ENCODE assay signal across 26 cellular contexts in genomic region chr15:81948751-81949150, GRCh38.
DNase-seq lines count a peak whose midpoint lies in the region; ATAC-seq and TF ChIP-seq lines count a peak whose summit lies in the region.
"Had no signal": no experiment of that assay in that cellular context is flagged by ENCODE, and none has a peak within 500 bp of the region (broad histone marks: within the 10 kb centered on the region; RNA-seq: fewer than 3 reads in every experiment).

No MANE protein-coding gene starts in this region.

- no peaks in the 10 kb centered on the region for H3K9me3 ChIP-seq in CD8-positive, alpha-beta memory T cell (ENCODE audit: low read length)
- H3K9me3 ChIP-seq: BE2C, colonic mucosa, MG63, suprapubic skin had no signal

- no peak overlapping the region for H3K4me3 Mint-ChIP-seq in endothelial cell (ENCODE audit: unreplicated experiment)
- no peak overlapping the region for H3K4me3 Mint-ChIP-seq in CD8-positive, alpha-beta memory T cell
- H3K4me3 Mint-ChIP-seq: activated T-cell treated with anti-CD3 and anti-CD28 coated beads, Interleukin-2, amount 50 U/mL, for 24 hours; memory B cell; natural killer cell had no signal

- peaks cover 64% of the 10 kb centered on the region for H3K4me1 Mint-ChIP-seq in endothelial cell (ENCODE audit: unreplicated experiment)
- H3K4me1 Mint-ChIP-seq in CD8-positive, alpha-beta memory T cell: no peaks in the 10 kb centered on the region
- H3K4me1 Mint-ChIP-seq: natural killer cell had no signal

- H3K4me1 ChIP-seq in CD8-positive, alpha-beta memory T cell (ENCODE audit: insufficient read depth, low read length): no peaks in the 10 kb centered on the region
- H3K4me1 ChIP-seq: BE2C, colonic mucosa, suprapubic skin had no signal

- H3K36me3 Mint-ChIP-seq in endothelial cell (ENCODE audit: low read depth, unreplicated experiment): no peaks in the 10 kb centered on the region
- H3K36me3 Mint-ChIP-seq in CD8-positive, alpha-beta memory T cell: no peaks in the 10 kb centered on the region
- H3K36me3 Mint-ChIP-seq: activated naive CD4-positive, alpha-beta T cell treated with anti-CD3 and anti-CD28 coated beads, Interleukin-2, amount 50 U/mL, for 72 hours; memory B cell; natural killer cell had no signal

- H3K27ac Mint-ChIP-seq in endothelial cell (ENCODE audit: unreplicated experiment): peak overlapping the region; percentile 96
- H3K27ac Mint-ChIP-seq in CD8-positive, alpha-beta memory T cell: no peak overlapping the region
- H3K27ac Mint-ChIP-seq: activated T-cell treated with anti-CD3 and anti-CD28 coated beads, Interleukin-2, amount 50 U/mL, for 24 hours; memory B cell; natural killer cell had no signal

- H3K36me3 ChIP-seq in CD8-positive, alpha-beta memory T cell (ENCODE audit: insufficient read depth, low read length): no peaks in the 10 kb centered on the region
- H3K36me3 ChIP-seq: BE2C, colonic mucosa, MG63, suprapubic skin had no signal

- DNase-seq in SIG-M5 treated with dmso at 0.1 percent for 504 hours (lab: John Stamatoyannopoulos, UW; ENCODE audit: unreplicated experiment): peak; percentile 30
- no peak for DNase-seq in SIG-M5 (lab: John Stamatoyannopoulos, UW)
- peak; percentile 58 to 67 for DNase-seq in NOMO-1 (lab: John Stamatoyannopoulos, UW; ENCODE audit: unreplicated experiment in 2 of 2)
- no peak for DNase-seq in endothelial cell (ENCODE audit: low spot score)
- DNase-seq in GM13976 (ENCODE audit: low spot score): no peak
- DNase-seq in CD8-positive, alpha-beta memory T cell: no peak
- DNase-seq: activated CD4-positive, alpha-beta T cell treated with anti-CD3 and anti-CD28 coated beads, Interleukin-2, amount 50 U/mL, for 1 hour; activated T-cell treated with anti-CD3 and anti-CD28 coated beads, Interleukin-2, amount 50 U/mL, for 24 hours; BE2C; colonic mucosa; GOT3; hypothalamus; kidney; MG63; natural killer cell; NCI-H524 treated with DMSO at 0.1 percent for 48 hours; PC-9; stimulated activated CD4-positive, alpha-beta T cell treated with anti-CD3 and anti-CD28 coated beads, Interleukin-2, amount 100 ng/mL, for 48 hours; T-helper 9 cell had no signal

- H3K9me3 Mint-ChIP-seq in endothelial cell (ENCODE audit: unreplicated experiment): no peaks in the 10 kb centered on the region
- H3K9me3 Mint-ChIP-seq in CD8-positive, alpha-beta memory T cell: no peaks in the 10 kb centered on the region
- H3K9me3 Mint-ChIP-seq: activated naive CD4-positive, alpha-beta T cell treated with anti-CD3 and anti-CD28 coated beads, Interleukin-2, amount 50 U/mL, for 72 hours; activated T-cell treated with anti-CD3 and anti-CD28 coated beads, Interleukin-2, amount 50 U/mL, for 24 hours; memory B cell; natural killer cell had no signal

- ATAC-seq in GM21717 (IDR thresholded peaks at IDR 0.05; ENCODE audit: unreplicated experiment) (peak; percentile 75), HG02852 (IDR thresholded peaks at IDR 0.05; ENCODE audit: unreplicated experiment) (no peak)
- ATAC-seq: natural killer cell had no signal

- POLR2A ChIA-PET in CD8-positive, alpha-beta memory T cell (lab: Charles Lee): no interaction called here

- CTCF ChIA-PET in CD8-positive, alpha-beta memory T cell (lab: Charles Lee): no interaction called here

- H3K4me3 ChIP-seq in CD8-positive, alpha-beta memory T cell (ENCODE audit: low read length): no peak overlapping the region
- H3K4me3 ChIP-seq: colonic mucosa, MG63, PC-9, SK-N-MC, suprapubic skin had no signal

- in situ Hi-C loops in GM13976 (cut with MboI; ENCODE audit: low sequenced_read_pairs, unreplicated experiment): loop anchor here (25.0 kb wide), 1 partner anchor 461 kb away; no protein-coding TSS in a partner anchor

- H3K27ac ChIP-seq in CD8-positive, alpha-beta memory T cell (ENCODE audit: low read depth, low read length): no peak overlapping the region
- H3K27ac ChIP-seq: 22Rv1, colonic mucosa, PC-9, SK-N-MC, suprapubic skin had no signal

- no peak for TF ChIP-seq CTCF in endothelial cell (IDR thresholded peaks at IDR 0.05; ENCODE audit: unreplicated experiment)
- no peak for TF ChIP-seq CTCF in GM13976 (IDR thresholded peaks at IDR 0.05; ENCODE audit: borderline replicate concordance, control extremely low read depth, extremely low read depth, insufficient read depth, missing control alignments)

- no peaks in the 10 kb centered on the region for H3K27me3 Mint-ChIP-seq in endothelial cell (ENCODE audit: unreplicated experiment)
- peaks cover 9 to 11% of the 10 kb centered on the region in 2 donors for H3K27me3 Mint-ChIP-seq in CD8-positive, alpha-beta memory T cell

- no peaks in the 10 kb centered on the region for H3K27me3 ChIP-seq in CD8-positive, alpha-beta memory T cell (ENCODE audit: insufficient read depth, low read length, poor library complexity, severe bottlenecking)
- H3K27me3 ChIP-seq: BE2C, colonic mucosa, MG63, suprapubic skin had no signal

Comparison
In these comparisons a context has a peak if more than half of its experiments do, and no peak if none do; other contexts are left out.
1. DNase-seq: peak in SIG-M5 treated with dmso at 0.1 percent for 504 hours (single experiment) and NOMO-1 (2 of 2); none in SIG-M5 (single experiment), endothelial cell (single experiment), GM13976 (single experiment) and CD8-positive, alpha-beta memory T cell (0 of 5).